9 cellular contexts compared by ENCODE assay signal in the genomic region with DNA sequence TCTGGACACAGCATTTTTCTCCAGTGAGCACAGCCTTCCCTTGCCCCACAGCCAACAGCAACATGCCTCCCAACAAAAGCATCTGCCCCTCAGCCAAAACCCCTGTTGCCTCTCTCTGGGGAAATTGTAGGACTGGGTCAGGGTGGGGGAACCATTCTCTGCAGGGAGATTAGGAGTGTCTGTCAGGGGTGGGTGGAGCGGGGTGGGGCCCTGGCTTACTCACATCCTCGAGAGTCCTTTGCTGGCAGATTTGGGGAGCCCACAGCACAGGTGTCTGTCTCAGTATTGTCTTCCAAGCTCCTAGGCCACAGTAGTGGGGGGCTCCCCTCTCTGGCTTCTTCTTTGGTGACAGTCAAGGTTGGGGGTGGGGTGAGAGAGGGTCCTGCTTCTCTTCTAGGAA. TPM values are rescaled to one million over a fixed set of nuclear protein-coding genes. Genes with fewer than 3 reads are reported as not detected.
"Had no signal": no experiment of that assay in that cellular context is flagged by ENCODE, and none has a peak within 500 bp of the region (broad histone marks: within the 10 kb centered on the region; RNA-seq: fewer than 3 reads in every experiment).

No MANE protein-coding gene starts in this region.

RNA-seq across cellular contexts. Expression of a gene that starts 28.3 kb away (rescaled TPM):
- total RNA-seq: OCI-LY7, PC-3, Right ventricle myocardium inferior, Right ventricle myocardium superior, RPMI7951, SJCRH30, SJSA1, SK-MEL-5 had no signal
- polyA plus RNA-seq: SK-N-SH had no signal
